Comparison of ENCODE assay signal across 22 cellular contexts in genomic region chr9:21075484-21075883, GRCh38. TPM values are rescaled to one million over a fixed set of nuclear protein-coding genes. Genes with fewer than 3 reads are reported as not detected.
"Had no signal": no experiment of that assay in that cellular context is flagged by ENCODE, and none has a peak within 500 bp of the region (broad histone marks: within the 10 kb centered on the region; RNA-seq: fewer than 3 reads in every experiment).

No MANE protein-coding gene starts in this region.

- H3K36me3 ChIP-seq: gastrocnemius medialis, left ventricle myocardium inferior, upper lobe of right lung had no signal

- FAIRE-seq: colon, endometrium had no signal

- H3K36me3 Mint-ChIP-seq: brain, immature natural killer cell, naive B cell had no signal

- H3K27me3 Mint-ChIP-seq: activated CD4-positive, alpha-beta T cell treated with anti-CD3 and anti-CD28 coated beads for 36 hours; activated naive CD8-positive, alpha-beta T cell; brain had no signal

- H3K4me3 ChIP-seq: gastrocnemius medialis, left ventricle myocardium inferior, testis, upper lobe of right lung had no signal

- ATAC-seq: activated CD4-positive, alpha-beta T cell treated with anti-CD3 and anti-CD28 coated beads for 36 hours; gastrocnemius medialis; sciatic nerve; stimulated activated memory B cell treated with anti-CD40 and anti-IgM and Interleukin-4, amounts not matched to agents 10 μg/mL and 1 μg/mL and 100 μg/mL, for 72 hours; T-helper 17 cell; upper lobe of right lung had no signal

- DNase-seq: activated CD4-positive, alpha-beta T cell treated with anti-CD3 and anti-CD28 coated beads for 36 hours; activated CD4-positive, alpha-beta T cell treated with anti-CD3 and anti-CD28 coated beads, Interleukin-2, amount 50 U/mL, for 48 hours; activated T-cell treated with anti-CD3 and anti-CD28 coated beads for 4 hours; amygdala; central memory CD4-positive, alpha-beta T cell; gastrocnemius medialis; head of caudate nucleus; immature natural killer cell; kidney glomerular epithelial cell; left ventricle myocardium inferior; naive B cell; stimulated activated CD4-positive, alpha-beta T cell treated with anti-CD3 and anti-CD28 coated beads, Interleukin-4, amount 100 ng/mL, for 4 hours; T-helper 17 cell; testis; upper lobe of right lung had no signal

- H3K9me3 ChIP-seq: gastrocnemius medialis, left ventricle myocardium inferior, testis, upper lobe of right lung had no signal

- H3K4me3 Mint-ChIP-seq: activated CD4-positive, alpha-beta T cell treated with anti-CD3 and anti-CD28 coated beads for 36 hours; activated naive CD8-positive, alpha-beta T cell; brain; immature natural killer cell; naive B cell; stimulated activated memory B cell treated with anti-CD40 and anti-IgM and Interleukin-4, amounts not matched to agents 10 μg/mL and 1 μg/mL and 100 μg/mL, for 72 hours; T-helper 17 cell had no signal

- H3K9me3 Mint-ChIP-seq: immature natural killer cell; stimulated activated memory B cell treated with anti-CD40 and anti-IgM and Interleukin-4, amounts not matched to agents 10 μg/mL and 1 μg/mL and 100 μg/mL, for 72 hours had no signal

- H3K27me3 ChIP-seq: gastrocnemius medialis, testis, upper lobe of right lung had no signal

- H3K4me1 Mint-ChIP-seq: naive B cell; stimulated activated memory B cell treated with anti-CD40 and anti-IgM and Interleukin-4, amounts not matched to agents 10 μg/mL and 1 μg/mL and 100 μg/mL, for 72 hours had no signal

- H3K27ac ChIP-seq: gastrocnemius medialis, left ventricle myocardium inferior, testis, upper lobe of right lung had no signal

- H3K4me1 ChIP-seq: gastrocnemius medialis, testis, upper lobe of right lung had no signal

- H3K27ac Mint-ChIP-seq: activated CD4-positive, alpha-beta T cell treated with anti-CD3 and anti-CD28 coated beads for 36 hours; activated naive CD8-positive, alpha-beta T cell; immature natural killer cell; stimulated activated memory B cell treated with anti-CD40 and anti-IgM and Interleukin-4, amounts not matched to agents 10 μg/mL and 1 μg/mL and 100 μg/mL, for 72 hours; T-helper 17 cell had no signal

RNA-seq across cellular contexts. Expression of gene IFNB1, which starts 2.3 kb away (rescaled TPM):
- total RNA-seq: gastrocnemius medialis, left ventricle myocardium inferior, sciatic nerve, T-helper 17 cell, testis, upper lobe of right lung had no signal
- polyA plus RNA-seq: esophagus, immature natural killer cell had no signal
